In genomic region chr6:101887532-101887931, GRCh38 we compare ENCODE assay signal across 3 cellular contexts.
TF ChIP-seq lines count a peak whose summit lies in the region.

No MANE protein-coding gene starts in this region.

TF ChIP-seq in IMR-90, 13 proteins besides CTCF, POLR2A, EP300 and RAD21 (continued from another document):
- no peak for TF ChIP-seq CHD1 (IDR thresholded peaks at IDR 0.05; ENCODE audit: low read depth, low read length)

TF ChIP-seq in H1, 55 proteins besides CTCF, POLR2A, EP300 and RAD21 (continued from another document):
- TF ChIP-seq EGR1 (IDR thresholded peaks at IDR 0.05; ENCODE audit: borderline replicate concordance, low read depth, low read length) (no peak), EZH2 (IDR thresholded peaks at IDR 0.05; ENCODE audit: low read depth, low read length, severe bottlenecking) (no peak), RFX5 (IDR thresholded peaks at IDR 0.05; ENCODE audit: borderline replicate concordance, low read depth, low read length) (no peak), BACH1 (IDR thresholded peaks at IDR 0.05; ENCODE audit: low read length) (no peak)

TF ChIP-seq in GM12891, 5 proteins besides CTCF, POLR2A, EP300 and RAD21 (continued from another document):
- no peak for TF ChIP-seq PAX5 (IDR thresholded peaks at IDR 0.05; ENCODE audit: insufficient read depth, low read length, severe bottlenecking)
- TF ChIP-seq POU2F2 (IDR thresholded peaks at IDR 0.05; ENCODE audit: low read depth, low read length): no peak
- no peak for TF ChIP-seq POLR2AphosphoS5 (IDR thresholded peaks at IDR 0.05; ENCODE audit: low read depth, low read length)
TF ChIP-seq in GM12891: peak in this region for 0.
